In genomic region chr16:82567203-82567602, GRCh38 we compare ENCODE assay signal across 19 cellular contexts. TPM values are rescaled to one million over a fixed set of nuclear protein-coding genes. Genes with fewer than 3 reads are reported as not detected.
"Had no signal": no experiment of that assay in that cellular context is flagged by ENCODE, and none has a peak within 500 bp of the region (broad histone marks: within the 10 kb centered on the region; RNA-seq: fewer than 3 reads in every experiment).

No MANE protein-coding gene starts in this region.

- DNase-seq: cortex of kidney; kidney; left lung; lower lobe of right lung; natural killer cell; occipital lobe; ovary; posterior cingulate gyrus; retina; stimulated activated CD4-positive, alpha-beta T cell treated with anti-CD3 and anti-CD28 coated beads, Interleukin-2, amount 100 ng/mL, for 24 hours; stimulated activated CD4-positive, alpha-beta T cell treated with anti-CD3 and anti-CD28 coated beads, Interleukin-4, amount 100 ng/mL, for 24 hours; stimulated activated naive CD4-positive, alpha-beta T cell treated with Interleukin-2 at 50 U/mL for 16 hours; stomach; upper lobe of right lung; uterus had no signal

- H3K9me3 ChIP-seq: lower lobe of right lung, ovary, upper lobe of right lung, uterus had no signal

- H3K79me2 ChIP-seq: hepatocyte had no signal

- H3K27ac ChIP-seq: hepatocyte, left lung, lower lobe of right lung, ovary, stomach, tibial nerve, upper lobe of right lung, uterus had no signal

- ATAC-seq: left lung; lower lobe of right lung; natural killer cell; sciatic nerve; stimulated activated effector memory CD8-positive, alpha-beta T cell treated with anti-CD3 and anti-CD28 coated beads, Interleukin-12 subunit alpha, Interleukin-12 subunit beta, amount 100 ng/mL, for 72 hours; upper lobe of right lung had no signal

- H3K36me3 ChIP-seq: left lung, lower lobe of right lung, ovary, stomach, tibial nerve, upper lobe of right lung, uterus had no signal

- H3K4me2 ChIP-seq: hepatocyte had no signal

- H3K4me1 ChIP-seq: left lung, lower lobe of right lung, stomach, tibial nerve, upper lobe of right lung, uterus had no signal

- H3K27me3 ChIP-seq: hepatocyte, left lung, ovary, stomach, tibial nerve, upper lobe of right lung, uterus had no signal

- H3K4me3 ChIP-seq: hepatocyte, left lung, lower lobe of right lung, ovary, stomach, tibial nerve, upper lobe of right lung, uterus had no signal

- H2AFZ ChIP-seq: hepatocyte had no signal

RNA-seq across cellular contexts. Expression of gene CDH13, which starts 59.6 kb away (rescaled TPM):
- total RNA-seq: natural killer cell had no signal
